25 cellular contexts compared by ENCODE assay signal in genomic region chr16:86011532-86011931, GRCh38.
A peak's percentile ranks its signal among the peaks of the same experiment; 100 is the strongest.
DNase-seq lines count a peak whose midpoint lies in the region; ATAC-seq, FAIRE-seq and TF ChIP-seq lines count a peak whose summit lies in the region.
"Had no signal": no experiment of that assay in that cellular context is flagged by ENCODE, and none has a peak within 500 bp of the region (broad histone marks: within the 10 kb centered on the region; RNA-seq: fewer than 3 reads in every experiment).

No MANE protein-coding gene starts in this region.

- H3K9ac ChIP-seq in GM12878 (ENCODE audit: control insufficient read depth, insufficient read depth, low read length), result no peak overlapping the region
- H3K9ac ChIP-seq: parathyroid adenoma had no signal

- H3K9me3 ChIP-seq in GM12878 (replicated peaks; ENCODE audit: control insufficient read depth, insufficient read depth, low read length), result no peaks in the 10 kb centered on the region; the same call in 2 of the 3 replicates
- H3K9me3 ChIP-seq in gastroesophageal sphincter, result no peaks in the 10 kb centered on the region
- H3K9me3 ChIP-seq: breast epithelium, Peyer's patch, SJCRH30, upper lobe of right lung had no signal

- peak; percentile 45 for ATAC-seq in HG03469 (IDR thresholded peaks at IDR 0.05; ENCODE audit: unreplicated experiment)
- ATAC-seq in GM12878, result peak; percentile 73
- ATAC-seq in stimulated activated naive B cell treated with anti-CD40 and anti-IgM and Interleukin-4, amounts not matched to agents 10 μg/mL and 1 μg/mL and 100 μg/mL, for 72 hours (replicated peaks), result peak; percentile 53 to 77
- no peak for ATAC-seq in gastroesophageal sphincter
- ATAC-seq: activated T-cell treated with anti-CD3 and anti-CD28 coated beads, Interleukin-2, amount 50 U/mL, for 72 hours; left cardiac atrium; right cardiac atrium; upper lobe of right lung had no signal

- in situ Hi-C loops in GM12878 (cut with MboI), result loop anchor here (10.0 kb wide), 1 partner anchor 107 kb away; no protein-coding TSS in a partner anchor

- no peak overlapping the region for H3K4me3 Mint-ChIP-seq in stimulated activated naive B cell treated with anti-CD40 and anti-IgM and Interleukin-4, amounts not matched to agents 10 μg/mL and 1 μg/mL and 100 μg/mL, for 72 hours
- no peak overlapping the region for H3K4me3 Mint-ChIP-seq in mesothelial cell of epicardium
- no peak overlapping the region for H3K4me3 Mint-ChIP-seq in activated naive CD4-positive, alpha-beta T cell treated with anti-CD3 and anti-CD28 coated beads, Interleukin-2, amount 10 ng/mL, durations not matched to agents 7 days and 5 days
- H3K4me3 Mint-ChIP-seq: activated naive CD4-positive, alpha-beta T cell treated with anti-CD3 and anti-CD28 coated beads for 36 hours; activated T-cell treated with anti-CD3 and anti-CD28 coated beads, Interleukin-2, amount 50 U/mL, for 72 hours; CD4-positive, alpha-beta T cell; neural crest cell had no signal

- CTCF ChIA-PET in GM12878 (lab: Yijun Ruan, JAX), result interaction anchor here (0.6 to 17.2 kb wide), 9 partner anchors 10 to 214 kb away, joined by 3 to 345 read pairs (median 4); no protein-coding TSS in a partner anchor
- CTCF ChIA-PET in activated naive CD4-positive, alpha-beta T cell treated with anti-CD3 and anti-CD28 coated beads, Interleukin-2, amount 10 ng/mL, durations not matched to agents 7 days and 5 days (lab: Charles Lee), result interaction anchor here (1.5 to 2.5 kb wide), 2 partner anchors 190 to 192 kb away, joined by 7 to 15 read pairs; no protein-coding TSS in a partner anchor

- TF ChIP-seq RAD21 in GM12878 (IDR thresholded peaks at IDR 0.05; ENCODE audit: insufficient read depth, low read depth, low read length), result no peak

- H4K20me1 ChIP-seq in GM12878 (ENCODE audit: control insufficient read depth, insufficient read depth), result no peaks in the 10 kb centered on the region

- H3K79me2 ChIP-seq in GM12878 (ENCODE audit: control insufficient read depth, insufficient read depth, low read length), result no peaks in the 10 kb centered on the region
- H3K79me2 ChIP-seq: parathyroid adenoma had no signal

- H3K4me1 Mint-ChIP-seq in stimulated activated naive B cell treated with anti-CD40 and anti-IgM and Interleukin-4, amounts not matched to agents 10 μg/mL and 1 μg/mL and 100 μg/mL, for 72 hours, result peaks cover 39% of the 10 kb centered on the region in 2 donors
- H3K4me1 Mint-ChIP-seq in mesothelial cell of epicardium, result no peaks in the 10 kb centered on the region
- peaks cover 11% of the 10 kb centered on the region for H3K4me1 Mint-ChIP-seq in activated naive CD4-positive, alpha-beta T cell treated with anti-CD3 and anti-CD28 coated beads, Interleukin-2, amount 10 ng/mL, durations not matched to agents 7 days and 5 days
- H3K4me1 Mint-ChIP-seq: neural crest cell had no signal

- H3K27me3 ChIP-seq in GM12878 (replicated peaks in 1 of 2; ENCODE audit: control insufficient read depth in 2 of 2, insufficient read depth in 2 of 2, low read length in 1 of 2) (no peaks in the 10 kb centered on the region), gastroesophageal sphincter (peaks cover 14% of the 10 kb centered on the region)
- H3K27me3 ChIP-seq: Peyer's patch, SJCRH30 had no signal

- no peaks in the 10 kb centered on the region for H3K27me3 Mint-ChIP-seq in stimulated activated naive B cell treated with anti-CD40 and anti-IgM and Interleukin-4, amounts not matched to agents 10 μg/mL and 1 μg/mL and 100 μg/mL, for 72 hours
- peaks cover 49% of the 10 kb centered on the region for H3K27me3 Mint-ChIP-seq in mesothelial cell of epicardium (ENCODE audit: low read depth)
- no peaks in the 10 kb centered on the region for H3K27me3 Mint-ChIP-seq in activated naive CD4-positive, alpha-beta T cell treated with anti-CD3 and anti-CD28 coated beads, Interleukin-2, amount 10 ng/mL, durations not matched to agents 7 days and 5 days

- H3K4me2 ChIP-seq in GM12878 (ENCODE audit: control insufficient read depth, insufficient read depth), result peak overlapping the region; percentile 63

- RAD21 ChIA-PET in GM12878 (lab: Charles Lee; ENCODE audit: unreplicated experiment), result interaction anchor here (0.8 to 12.2 kb wide), 8 partner anchors 12 to 190 kb away, joined by 3 to 157 read pairs (median 5); no protein-coding TSS in a partner anchor

- H3K4me1 ChIP-seq in GM12878 (ENCODE audit: control insufficient read depth, insufficient read depth, low read length) (peaks cover 52% of the 10 kb centered on the region), gastroesophageal sphincter (peaks cover 0 to 1% (median 0%) of the 10 kb centered on the region in 3 donors)
- H3K4me1 ChIP-seq: breast epithelium, parathyroid adenoma, SJCRH30, upper lobe of right lung had no signal

- peaks cover 4 to 6% of the 10 kb centered on the region in 2 donors for H3K36me3 Mint-ChIP-seq in stimulated activated naive B cell treated with anti-CD40 and anti-IgM and Interleukin-4, amounts not matched to agents 10 μg/mL and 1 μg/mL and 100 μg/mL, for 72 hours
- no peaks in the 10 kb centered on the region for H3K36me3 Mint-ChIP-seq in mesothelial cell of epicardium
- no peaks in the 10 kb centered on the region for H3K36me3 Mint-ChIP-seq in activated naive CD4-positive, alpha-beta T cell treated with anti-CD3 and anti-CD28 coated beads, Interleukin-2, amount 10 ng/mL, durations not matched to agents 7 days and 5 days

- SMC1A ChIA-PET in GM12878 (lab: Charles Lee; ENCODE audit: uncharacterized antibody, unreplicated experiment), result interaction anchor here (0.8 to 16.1 kb wide), 4 partner anchors 18 to 190 kb away, joined by 5 to 338 read pairs (median 119); no protein-coding TSS in a partner anchor

- H3K4me3 ChIP-seq in GM12878 (no peak overlapping the region), gastroesophageal sphincter (no peak overlapping the region)
- H3K4me3 ChIP-seq: breast epithelium, Peyer's patch, SJCRH30, upper lobe of right lung had no signal

- peak overlapping the region; percentile 66 for H3K27ac ChIP-seq in GM12878 (ENCODE audit: control insufficient read depth, insufficient read depth)
- no peak overlapping the region for H3K27ac ChIP-seq in gastroesophageal sphincter
- H3K27ac ChIP-seq: breast epithelium, parathyroid adenoma, SJCRH30, upper lobe of right lung had no signal

- DNase-seq in GM19239 (ENCODE audit: insufficient read length, low spot score) (no peak), GM12878 (ENCODE audit: low read depth, low spot score) (peak; percentile 68), mesothelial cell of epicardium (ENCODE audit: low spot score in 2 of 2, unreplicated experiment in 2 of 2) (no peak)
- no peak for DNase-seq in stimulated activated naive B cell treated with anti-CD40 and anti-IgM and Interleukin-4, amounts not matched to agents 10 μg/mL and 1 μg/mL and 100 μg/mL, for 72 hours
- DNase-seq in activated naive CD4-positive, alpha-beta T cell treated with anti-CD3 and anti-CD28 coated beads, Interleukin-2, amount 10 ng/mL, durations not matched to agents 7 days and 5 days, result no peak
- DNase-seq: activated CD4-positive, CD25-positive, alpha-beta regulatory T cell; activated naive CD4-positive, alpha-beta T cell treated with anti-CD3 and anti-CD28 coated beads for 36 hours; activated T-cell treated with anti-CD3 and anti-CD28 coated beads, Interleukin-2, amount 50 U/mL, for 72 hours; CD4-positive, alpha-beta T cell; effector CD8-positive, alpha-beta T cell; IMR-90; left cardiac atrium; NCI-H2029; NCI-H526 treated with DMSO at 0.1 percent for 48 hours; right cardiac atrium; SJCRH30; stimulated activated CD4-positive, alpha-beta T cell treated with anti-CD3 and anti-CD28 coated beads, Interleukin-4, amount 100 ng/mL, for 1 hour had no signal

- no peak overlapping the region for H2AFZ ChIP-seq in GM12878 (ENCODE audit: control insufficient read depth, low read depth, low read length)
- H2AFZ ChIP-seq: parathyroid adenoma had no signal

- intact Hi-C loops in GM12878 (cut with micrococcal nuclease; ENCODE audit: unreplicated experiment), result loop anchor here (1.0 to 2.0 kb wide), 2 partner anchors 23 to 75 kb away; no protein-coding TSS in a partner anchor

- TF ChIP-seq POLR2A in GM12878 (IDR thresholded peaks at IDR 0.05; ENCODE audit: low read depth, low read length) (no peak), gastroesophageal sphincter (IDR thresholded peaks at IDR 0.05) (no peak)

- peaks cover 5 to 6% of the 10 kb centered on the region in 2 donors for H3K9me3 Mint-ChIP-seq in stimulated activated naive B cell treated with anti-CD40 and anti-IgM and Interleukin-4, amounts not matched to agents 10 μg/mL and 1 μg/mL and 100 μg/mL, for 72 hours
- peaks cover 10% of the 10 kb centered on the region for H3K9me3 Mint-ChIP-seq in mesothelial cell of epicardium
- peaks cover 4% of the 10 kb centered on the region for H3K9me3 Mint-ChIP-seq in activated naive CD4-positive, alpha-beta T cell treated with anti-CD3 and anti-CD28 coated beads, Interleukin-2, amount 10 ng/mL, durations not matched to agents 7 days and 5 days
- H3K9me3 Mint-ChIP-seq: CD4-positive, alpha-beta T cell had no signal

- no peak overlapping the region for H3K27ac Mint-ChIP-seq in stimulated activated naive B cell treated with anti-CD40 and anti-IgM and Interleukin-4, amounts not matched to agents 10 μg/mL and 1 μg/mL and 100 μg/mL, for 72 hours
- H3K27ac Mint-ChIP-seq in mesothelial cell of epicardium, result no peak overlapping the region
- no peak overlapping the region for H3K27ac Mint-ChIP-seq in activated naive CD4-positive, alpha-beta T cell treated with anti-CD3 and anti-CD28 coated beads, Interleukin-2, amount 10 ng/mL, durations not matched to agents 7 days and 5 days
- H3K27ac Mint-ChIP-seq: activated naive CD4-positive, alpha-beta T cell treated with anti-CD3 and anti-CD28 coated beads for 36 hours; activated T-cell treated with anti-CD3 and anti-CD28 coated beads, Interleukin-2, amount 50 U/mL, for 72 hours; CD4-positive, alpha-beta T cell had no signal

- POLR2A ChIA-PET in GM12878 (lab: Charles Lee), result interaction anchor here (0.8 to 7.0 kb wide), 4 partner anchors 10 to 112 kb away, joined by 3 to 58 read pairs (median 10); no protein-coding TSS in a partner anchor

- WGBS in GM12878 (ENCODE audit: insufficient coverage, insufficient replicate concordance, low lambda C conversion rate, missing lambda C conversion rate), result 0% methylated on average over 5 of the region's 5 CpGs
- 82 to 93% methylated on average over 3 to 4 of the region's 5 CpGs for WGBS in gastroesophageal sphincter (ENCODE audit: low coverage in 1 of 2), 2 donors

- TF ChIP-seq EP300 in GM12878 (IDR thresholded peaks at IDR 0.05; ENCODE audit: borderline replicate concordance in 1 of 2, control insufficient read depth in 1 of 2, low read depth in 2 of 2, low read length in 2 of 2), result no peak
- TF ChIP-seq EP300 in gastroesophageal sphincter (IDR thresholded peaks at IDR 0.05), result no peak

- no TSS peak for BruUV-seq in GM12878 (replicated peaks; lab: Mats Ljungman, UMichigan)

- FAIRE-seq in GM19239 (lab: Jason Lieb, UNC) (peak; percentile 84), GM12878 (lab: Jason Lieb, UNC) (no peak)
- FAIRE-seq: colon had no signal

- TF ChIP-seq CTCF in GM12878 (IDR thresholded peaks at IDR 0.05 in 2 of 3, conservative IDR thresholded peaks at IDR 0.05 in 1 of 3; ENCODE audit: control insufficient read depth in 2 of 3, extremely low read depth in 1 of 3, insufficient read depth in 1 of 3, low read depth in 3 of 3, low read length in 3 of 3) (no peak), mesothelial cell of epicardium (IDR thresholded peaks at IDR 0.05; ENCODE audit: unreplicated experiment) (no peak), gastroesophageal sphincter (IDR thresholded peaks at IDR 0.05) (no peak)

- H3K36me3 ChIP-seq in GM12878 (ENCODE audit: control insufficient read depth in 2 of 2, insufficient read depth in 2 of 2, low read length in 1 of 2) (no peaks in the 10 kb centered on the region), gastroesophageal sphincter (no peaks in the 10 kb centered on the region)
- H3K36me3 ChIP-seq: breast epithelium, Peyer's patch, SJCRH30, upper lobe of right lung had no signal
